ENCODE assay signal across 8 cellular contexts in the genomic region with DNA sequence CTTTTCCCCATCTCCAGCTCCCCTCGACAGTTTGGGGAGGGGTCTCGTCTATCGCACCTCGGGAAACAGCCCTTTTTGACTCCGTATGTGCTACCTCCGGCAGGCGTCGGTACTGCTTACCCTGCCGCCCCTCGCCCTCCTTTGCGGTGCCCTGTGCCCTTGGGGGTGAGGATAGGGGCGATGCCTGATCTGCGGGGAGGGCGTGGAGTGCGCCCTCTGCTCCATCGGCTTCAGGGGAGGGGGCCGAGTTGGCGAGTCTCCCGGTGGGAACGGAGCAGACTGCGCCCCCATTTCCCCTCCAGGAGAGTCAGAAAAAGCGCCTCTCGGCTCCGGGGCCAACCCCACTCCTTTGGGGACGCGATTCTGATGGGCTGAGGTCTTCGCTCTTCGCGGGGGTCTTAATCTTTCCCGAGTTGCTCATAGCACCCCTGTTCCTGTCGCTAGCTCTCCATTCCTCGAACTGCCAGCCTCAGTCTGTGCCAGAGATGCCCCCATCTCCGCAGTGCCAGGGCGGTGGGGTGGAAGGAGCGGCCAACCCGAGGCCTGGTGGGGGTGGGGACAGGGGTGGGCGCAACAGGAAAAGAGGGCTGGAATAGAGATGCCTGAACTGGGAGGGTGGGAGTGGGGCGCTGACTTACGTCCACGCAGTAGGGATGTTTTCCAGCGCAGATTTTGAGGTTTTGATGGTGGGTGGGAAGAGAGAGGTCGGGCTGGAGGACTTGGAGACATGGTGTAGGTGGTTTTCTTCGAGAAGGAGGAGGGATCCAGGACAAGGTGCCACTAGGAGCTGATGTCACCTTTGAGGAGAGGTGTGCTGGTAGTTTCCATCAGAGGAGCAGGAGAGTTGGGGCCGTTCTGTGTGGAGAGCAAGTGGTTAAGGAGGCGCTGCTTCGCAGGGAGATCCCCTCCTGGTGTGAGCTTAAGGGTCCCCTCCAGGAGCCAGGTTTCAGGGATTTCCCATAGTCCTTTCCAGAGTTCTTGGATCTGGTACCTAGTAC. TPM values are rescaled to one million over a fixed set of nuclear protein-coding genes. Genes with fewer than 3 reads are reported as not detected.
A peak's percentile ranks its signal among the peaks of the same experiment; 100 is the strongest.
DNase-seq lines count a peak whose midpoint lies in the region; TF ChIP-seq lines count a peak whose summit lies in the region.

No MANE protein-coding gene starts in this region.

- peak overlapping the region; percentile 3 to 56 for H3K18ac ChIP-seq in mesenchymal stem cell (ENCODE audit: low read depth in 1 of 2, low read length in 2 of 2)

- H3K36me3 Mint-ChIP-seq in T-helper 1 cell treated with Interleukin-12 subunit alpha and Interleukin-12 subunit beta and Interleukin-4 antibody, amounts not matched to agents 30 μg/mL and 1 μg/mL, for 36 hours (ENCODE audit: low read depth): peaks cover 25% of the 10 kb centered on the region

- H3K27ac Mint-ChIP-seq in T-helper 1 cell treated with Interleukin-12 subunit alpha and Interleukin-12 subunit beta and Interleukin-4 antibody, amounts not matched to agents 30 μg/mL and 1 μg/mL, for 36 hours: peak overlapping the region; percentile 39

- peak overlapping the region; percentile 19 for H2AFZ ChIP-seq in mesenchymal stem cell (ENCODE audit: low read depth, low read length)

- peak overlapping the region; percentile 31 for H2BK15ac ChIP-seq in mesenchymal stem cell (ENCODE audit: low read depth, poor library complexity, severe bottlenecking)

- no peak overlapping the region for H2AK5ac ChIP-seq in mesenchymal stem cell (ENCODE audit: low read length, severe bottlenecking)

- WGBS in mesenchymal stem cell: 9% methylated on average over 44 of the region's 46 CpGs
- 11% methylated on average over 46 of the region's 46 CpGs for WGBS in urinary bladder

- no peak overlapping the region for H3K27ac ChIP-seq in HL-60 (replicated peaks)
- no peak overlapping the region for H3K27ac ChIP-seq in mesenchymal stem cell (ENCODE audit: low read length, poor library complexity, severe bottlenecking)
- H3K27ac ChIP-seq in urinary bladder (ENCODE audit: low read depth): no peak overlapping the region

- peak overlapping the region; percentile 82 for H3K4me3 Mint-ChIP-seq in T-helper 1 cell treated with Interleukin-12 subunit alpha and Interleukin-12 subunit beta and Interleukin-4 antibody, amounts not matched to agents 30 μg/mL and 1 μg/mL, for 36 hours

- H4K91ac ChIP-seq in mesenchymal stem cell (ENCODE audit: low read length): peak overlapping the region; percentile 73

- TF ChIP-seq CTCF in HL-60 (IDR thresholded peaks at IDR 0.05; ENCODE audit: insufficient read depth, low read length) (no peak), cardiac fibroblast (IDR thresholded peaks at IDR 0.05; ENCODE audit: low read depth, low read length) (no peak)

- H3K27me3 ChIP-seq in HL-60 (ENCODE audit: insufficient read depth, poor library complexity, severe bottlenecking) (peaks cover 4% of the 10 kb centered on the region), mesenchymal stem cell (ENCODE audit: control insufficient read depth in 1 of 2, insufficient read depth in 1 of 2, low read length in 2 of 2) (peaks cover 4 to 35% of the 10 kb centered on the region in 2 experiments)

- H3K4me1 ChIP-seq in mesenchymal stem cell (ENCODE audit: control insufficient read depth, insufficient read depth, low read depth, low read length) (peaks cover 12% of the 10 kb centered on the region), urinary bladder (ENCODE audit: insufficient read depth) (no peaks in the 10 kb centered on the region)

- H3K14ac ChIP-seq in mesenchymal stem cell (ENCODE audit: low read length in 2 of 2): peak overlapping the region in 1 of 2 experiments; percentile 31

- DNase-seq in T-helper 1 cell (no peak), HL-60 (ENCODE audit: low read depth in 1 of 2, low spot score in 1 of 2) (no peak), cardiac fibroblast (ENCODE audit: low read depth in 2 of 2) (no peak), mesenchymal stem cell (no peak), amniotic stem cell (lab: John Stamatoyannopoulos, UW) (no peak), NCI-H146 (lab: John Stamatoyannopoulos, UW) (no peak)

- H3K36me3 ChIP-seq in mesenchymal stem cell (ENCODE audit: control insufficient read depth in 1 of 2, insufficient read depth in 2 of 2, low read depth in 1 of 2, low read length in 2 of 2) (peaks cover 8 to 38% of the 10 kb centered on the region in 2 experiments), urinary bladder (ENCODE audit: insufficient read depth) (no peaks in the 10 kb centered on the region)

- no peaks in the 10 kb centered on the region for H3K27me3 Mint-ChIP-seq in T-helper 1 cell treated with Interleukin-12 subunit alpha and Interleukin-12 subunit beta and Interleukin-4 antibody, amounts not matched to agents 30 μg/mL and 1 μg/mL, for 36 hours (ENCODE audit: low read depth)

- H4K8ac ChIP-seq in mesenchymal stem cell (ENCODE audit: low read length): peak overlapping the region; percentile 66

- peak overlapping the region; percentile 6 to 9 for H3K4ac ChIP-seq in mesenchymal stem cell (ENCODE audit: low read depth in 1 of 2, low read length in 2 of 2)

- H3K9me3 Mint-ChIP-seq in T-helper 1 cell treated with Interleukin-12 subunit alpha and Interleukin-12 subunit beta and Interleukin-4 antibody, amounts not matched to agents 30 μg/mL and 1 μg/mL, for 36 hours: peaks cover 6% of the 10 kb centered on the region

- peak overlapping the region; percentile 87 for H3K9ac ChIP-seq in mesenchymal stem cell (ENCODE audit: low read length)

- H3K9me3 ChIP-seq in mesenchymal stem cell (ENCODE audit: control insufficient read depth, low read length): no peaks in the 10 kb centered on the region

- peaks cover 20% of the 10 kb centered on the region for H3K4me1 Mint-ChIP-seq in T-helper 1 cell treated with Interleukin-12 subunit alpha and Interleukin-12 subunit beta and Interleukin-4 antibody, amounts not matched to agents 30 μg/mL and 1 μg/mL, for 36 hours (ENCODE audit: low read depth)

- peak overlapping the region in 1 of 2 experiments; percentile 2 for H3K23ac ChIP-seq in mesenchymal stem cell (ENCODE audit: low read length in 2 of 2)

- H3K79me1 ChIP-seq in mesenchymal stem cell (replicated peaks; ENCODE audit: low read length, poor library complexity, severe bottlenecking): no peaks in the 10 kb centered on the region

- no peak overlapping the region for H2BK5ac ChIP-seq in mesenchymal stem cell (ENCODE audit: low read depth, low read length, poor library complexity, severe bottlenecking)

- H3K4me3 ChIP-seq in HL-60 (replicated peaks; ENCODE audit: insufficient read depth, low read length): peak overlapping the region; percentile 51
- peak overlapping the region; percentile 80 to 89 for H3K4me3 ChIP-seq in cardiac fibroblast (replicated peaks in 1 of 2; ENCODE audit: low read depth in 2 of 2, low read length in 2 of 2)
- H3K4me3 ChIP-seq in mesenchymal stem cell (ENCODE audit: insufficient read depth in 1 of 2, low read depth in 1 of 2, low read length in 2 of 2): peak overlapping the region; percentile 59 to 86
- peak overlapping the region; percentile 48 for H3K4me3 ChIP-seq in urinary bladder (ENCODE audit: low read depth, low read length)

- peak overlapping the region; percentile 13 to 23 for H2BK12ac ChIP-seq in mesenchymal stem cell (ENCODE audit: low read length in 2 of 2)

- H2BK120ac ChIP-seq in mesenchymal stem cell (ENCODE audit: low read depth, low read length): peak overlapping the region; percentile 27

- H3K4me2 ChIP-seq in mesenchymal stem cell (ENCODE audit: low read length, poor library complexity, severe bottlenecking): peak overlapping the region; percentile 96

RNA-seq across cellular contexts. Expression of gene PPFIA4, which starts 0.7 kb away (rescaled TPM):
- polyA plus RNA-seq in mesenchymal stem cell (2013, experiment 1 of 2): 0.66 TPM
- polyA plus RNA-seq in mesenchymal stem cell (2013, experiment 2 of 2): 1.1 TPM
- total RNA-seq in urinary bladder: 6.5 TPM
- polyA plus RNA-seq in urinary bladder: 1.3 TPM

RNA-seq across cellular contexts. Expression of gene TMEM183A, which starts 19.8 kb away (rescaled TPM):
- 42.3 TPM for polyA plus RNA-seq in mesenchymal stem cell (2013, experiment 1 of 2)
- polyA plus RNA-seq in mesenchymal stem cell (2013, experiment 2 of 2): 43.2 TPM
- 60.9 TPM for total RNA-seq in urinary bladder
- polyA plus RNA-seq in urinary bladder: 50.4 TPM

RNA-seq across cellular contexts. Expression of gene MYOG, which starts 58.8 kb away (rescaled TPM):
- not detected for polyA plus RNA-seq in mesenchymal stem cell (2013, experiment 1 of 2)
- polyA plus RNA-seq in mesenchymal stem cell (2013, experiment 2 of 2): not detected
- total RNA-seq in urinary bladder: 12.7 TPM
- polyA plus RNA-seq in urinary bladder: not detected

RNA-seq across cellular contexts. Expression of gene CYB5R1, which starts 59.9 kb away (rescaled TPM):
- polyA plus RNA-seq in mesenchymal stem cell (2013, experiment 1 of 2): 51.5 TPM
- polyA plus RNA-seq in mesenchymal stem cell (2013, experiment 2 of 2): 51.8 TPM
- 33.7 TPM for total RNA-seq in urinary bladder
- polyA plus RNA-seq in urinary bladder: 72.3 TPM
